17 cellular contexts compared by ENCODE assay signal in the genomic region with DNA sequence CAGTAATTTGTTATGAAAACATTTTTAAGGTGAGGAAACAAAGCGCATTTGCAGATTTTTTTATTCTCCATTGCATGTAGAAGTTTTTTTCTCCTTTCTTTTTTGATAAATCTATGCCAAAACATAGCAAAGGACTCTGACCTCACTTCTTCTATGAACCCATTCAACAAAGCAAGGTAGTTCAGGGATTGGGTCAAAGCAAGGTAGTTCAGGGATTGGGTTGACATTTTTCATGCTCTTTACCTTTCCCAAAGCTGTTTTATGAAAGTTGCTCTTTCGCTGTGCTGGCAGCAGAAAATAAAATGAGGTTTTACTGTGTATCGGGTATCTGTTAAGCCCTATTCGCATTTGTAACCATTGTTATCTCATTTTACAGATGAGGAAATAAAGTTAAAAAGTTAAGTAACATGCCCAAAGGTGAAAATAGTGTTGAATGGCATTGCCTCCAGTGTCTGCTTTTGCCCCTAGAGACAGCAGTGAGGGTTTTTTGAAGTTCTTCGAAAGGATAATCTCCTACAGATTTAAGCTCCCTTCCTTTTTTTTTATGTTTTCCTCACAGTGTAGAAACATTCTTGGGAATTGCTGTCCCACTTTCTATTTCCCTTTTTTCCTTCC. TPM values are rescaled to one million over a fixed set of nuclear protein-coding genes. Genes with fewer than 3 reads are reported as not detected.
DNase-seq lines count a peak whose midpoint lies in the region; TF ChIP-seq lines count a peak whose summit lies in the region.
"Had no signal": no experiment of that assay in that cellular context is flagged by ENCODE, and none has a peak within 500 bp of the region (broad histone marks: within the 10 kb centered on the region; RNA-seq: fewer than 3 reads in every experiment).

No MANE protein-coding gene starts in this region.

- no peak overlapping the region for H3K4me3 Mint-ChIP-seq in activated CD4-positive, alpha-beta memory T cell treated with anti-CD3 and anti-CD28 coated beads for 36 hours
- H3K4me3 Mint-ChIP-seq in activated CD4-positive, alpha-beta memory T cell treated with anti-CD3 and anti-CD28 coated beads, Interleukin-2, amount 10 ng/mL, durations not matched to agents 7 days and 5 days: no peak overlapping the region
- H3K4me3 Mint-ChIP-seq in chondrocyte (ENCODE audit: unreplicated experiment): no peak overlapping the region
- H3K4me3 Mint-ChIP-seq: IgD-negative memory B cell had no signal

- DNase-seq in activated CD4-positive, alpha-beta memory T cell treated with anti-CD3 and anti-CD28 coated beads for 36 hours: no peak
- DNase-seq in activated CD4-positive, alpha-beta memory T cell treated with anti-CD3 and anti-CD28 coated beads, Interleukin-2, amount 10 ng/mL, durations not matched to agents 7 days and 5 days: no peak
- no peak for DNase-seq in chondrocyte (ENCODE audit: low spot score)
- DNase-seq in globus pallidus (ENCODE audit: low spot score): no peak
- DNase-seq in Ammon's horn (ENCODE audit: low spot score): no peak
- no peak for DNase-seq in right atrium auricular region (ENCODE audit: low spot score)
- DNase-seq: 8988T, DMS79, NCI-H1694, NCI-H2081, NCI-H2171 treated with DMSO at 0.1 percent for 48 hours, NCI-H524 treated with DMSO at 0.1 percent for 48 hours, NCI-H82, Peyer's patch had no signal

- H3K36me3 Mint-ChIP-seq in activated CD4-positive, alpha-beta memory T cell treated with anti-CD3 and anti-CD28 coated beads for 36 hours: peaks cover 26% of the 10 kb centered on the region
- peaks cover 43% of the 10 kb centered on the region for H3K36me3 Mint-ChIP-seq in activated CD4-positive, alpha-beta memory T cell treated with anti-CD3 and anti-CD28 coated beads, Interleukin-2, amount 10 ng/mL, durations not matched to agents 7 days and 5 days (ENCODE audit: low read depth)
- peaks cover 12% of the 10 kb centered on the region for H3K36me3 Mint-ChIP-seq in chondrocyte (ENCODE audit: low read depth)
- H3K36me3 Mint-ChIP-seq: IgD-negative memory B cell had no signal

- H3K4me3 ChIP-seq in mesodermal cell (ENCODE audit: extremely low read depth, insufficient read depth, low read length, poor library complexity, severe bottlenecking): no peak overlapping the region
- no peak overlapping the region for H3K4me3 ChIP-seq in right atrium auricular region
- H3K4me3 ChIP-seq: Peyer's patch had no signal

- intact Hi-C loops in activated CD4-positive, alpha-beta memory T cell treated with anti-CD3 and anti-CD28 coated beads for 36 hours (cut with micrococcal nuclease): no loop called here

- H3K27me3 ChIP-seq in right atrium auricular region: no peaks in the 10 kb centered on the region
- H3K27me3 ChIP-seq: Peyer's patch had no signal

- H3K27me3 Mint-ChIP-seq in activated CD4-positive, alpha-beta memory T cell treated with anti-CD3 and anti-CD28 coated beads for 36 hours: no peaks in the 10 kb centered on the region
- no peaks in the 10 kb centered on the region for H3K27me3 Mint-ChIP-seq in activated CD4-positive, alpha-beta memory T cell treated with anti-CD3 and anti-CD28 coated beads, Interleukin-2, amount 10 ng/mL, durations not matched to agents 7 days and 5 days
- H3K27me3 Mint-ChIP-seq in chondrocyte (ENCODE audit: low read depth): no peaks in the 10 kb centered on the region
- H3K27me3 Mint-ChIP-seq: IgD-negative memory B cell had no signal

- H3K27ac ChIP-seq in mesodermal cell (ENCODE audit: low read depth, low read length, severe bottlenecking) (peak overlapping the region; percentile 4), right atrium auricular region (no peak overlapping the region)
- H3K27ac ChIP-seq: C4-2B, Peyer's patch had no signal

- H3K9me3 ChIP-seq in mesodermal cell (ENCODE audit: control insufficient read depth, low read length): no peaks in the 10 kb centered on the region
- H3K9me3 ChIP-seq in right atrium auricular region: no peaks in the 10 kb centered on the region
- H3K9me3 ChIP-seq: Peyer's patch had no signal

- POLR2A ChIA-PET in activated CD4-positive, alpha-beta memory T cell treated with anti-CD3 and anti-CD28 coated beads for 36 hours (lab: Charles Lee): no interaction called here
- POLR2A ChIA-PET in activated CD4-positive, alpha-beta memory T cell treated with anti-CD3 and anti-CD28 coated beads, Interleukin-2, amount 10 ng/mL, durations not matched to agents 7 days and 5 days (lab: Charles Lee): interaction anchor here (1.8 to 2.8 kb wide), 2 partner anchors 9 to 18 kb away, joined by 5 to 17 read pairs; partner anchors contain the start of genes DERA and STRAP

- H3K27ac Mint-ChIP-seq in activated CD4-positive, alpha-beta memory T cell treated with anti-CD3 and anti-CD28 coated beads for 36 hours: peak overlapping the region; percentile 52
- no peak overlapping the region for H3K27ac Mint-ChIP-seq in activated CD4-positive, alpha-beta memory T cell treated with anti-CD3 and anti-CD28 coated beads, Interleukin-2, amount 10 ng/mL, durations not matched to agents 7 days and 5 days
- H3K27ac Mint-ChIP-seq in chondrocyte (ENCODE audit: unreplicated experiment): peak overlapping the region; percentile 4
- H3K27ac Mint-ChIP-seq: IgD-negative memory B cell had no signal

- H3K36me3 ChIP-seq in mesodermal cell (ENCODE audit: control insufficient read depth, insufficient read depth, low read length) (peaks cover 63% of the 10 kb centered on the region), right atrium auricular region (peaks cover 39% of the 10 kb centered on the region)

- H3K9me3 Mint-ChIP-seq in activated CD4-positive, alpha-beta memory T cell treated with anti-CD3 and anti-CD28 coated beads for 36 hours: no peaks in the 10 kb centered on the region
- no peaks in the 10 kb centered on the region for H3K9me3 Mint-ChIP-seq in activated CD4-positive, alpha-beta memory T cell treated with anti-CD3 and anti-CD28 coated beads, Interleukin-2, amount 10 ng/mL, durations not matched to agents 7 days and 5 days
- no peaks in the 10 kb centered on the region for H3K9me3 Mint-ChIP-seq in chondrocyte (ENCODE audit: low read depth)
- H3K9me3 Mint-ChIP-seq: IgD-negative memory B cell had no signal

- CTCF ChIA-PET in activated CD4-positive, alpha-beta memory T cell treated with anti-CD3 and anti-CD28 coated beads for 36 hours (lab: Charles Lee): no interaction called here
- CTCF ChIA-PET in activated CD4-positive, alpha-beta memory T cell treated with anti-CD3 and anti-CD28 coated beads, Interleukin-2, amount 10 ng/mL, durations not matched to agents 7 days and 5 days (lab: Charles Lee): no interaction called here

- H3K4me1 ChIP-seq in mesodermal cell (ENCODE audit: control insufficient read depth, insufficient read depth, low read length, poor library complexity, severe bottlenecking): no peaks in the 10 kb centered on the region
- no peaks in the 10 kb centered on the region for H3K4me1 ChIP-seq in right atrium auricular region

- WGBS in mesodermal cell (ENCODE audit: insufficient coverage in 2 of 2), 2 experiments: 83% methylated on average over 1 of the region's 5 CpGs; no CpG with 5 or more reads in 1 of the 2 experiments

- TF ChIP-seq CTCF in chondrocyte (IDR thresholded peaks at IDR 0.05) (no peak), right atrium auricular region (IDR thresholded peaks at IDR 0.05) (no peak)

- peaks cover 15% of the 10 kb centered on the region for H3K4me1 Mint-ChIP-seq in activated CD4-positive, alpha-beta memory T cell treated with anti-CD3 and anti-CD28 coated beads for 36 hours (ENCODE audit: low read depth)
- peaks cover 24% of the 10 kb centered on the region for H3K4me1 Mint-ChIP-seq in activated CD4-positive, alpha-beta memory T cell treated with anti-CD3 and anti-CD28 coated beads, Interleukin-2, amount 10 ng/mL, durations not matched to agents 7 days and 5 days
- peaks cover 12% of the 10 kb centered on the region for H3K4me1 Mint-ChIP-seq in chondrocyte (ENCODE audit: low read depth)

RNA-seq across cellular contexts. Expression of gene STRAP, which starts 10.6 kb away (rescaled TPM):
- total RNA-seq in activated CD4-positive, alpha-beta memory T cell treated with anti-CD3 and anti-CD28 coated beads for 36 hours: 100 to 1,000 TPM; 135 to 140 TPM
- 10 to 100 TPM; 75.5 to 79.8 TPM for total RNA-seq in activated CD4-positive, alpha-beta memory T cell treated with anti-CD3 and anti-CD28 coated beads, Interleukin-2, amount 10 ng/mL, durations not matched to agents 7 days and 5 days
- total RNA-seq in chondrocyte (153 to 172 TPM (median 154 TPM) in 3 replicates), right atrium auricular region (10 to 100 TPM; 75.7 to 77.1 TPM)
- polyA plus RNA-seq in mesodermal cell (2013, experiment 1 of 2): 219 TPM
- polyA plus RNA-seq in mesodermal cell (2013, experiment 2 of 2): 227 TPM

RNA-seq across cellular contexts. Expression of gene DERA, which starts 18.4 kb away (rescaled TPM):
- total RNA-seq in activated CD4-positive, alpha-beta memory T cell treated with anti-CD3 and anti-CD28 coated beads for 36 hours: 10 to 100 TPM; 28.4 to 29.0 TPM
- 10 to 100 TPM; 21.3 to 24.4 TPM for total RNA-seq in activated CD4-positive, alpha-beta memory T cell treated with anti-CD3 and anti-CD28 coated beads, Interleukin-2, amount 10 ng/mL, durations not matched to agents 7 days and 5 days
- total RNA-seq in chondrocyte: 15.5 to 26.2 TPM (median 16.0 TPM) in 3 replicates
- 59.1 TPM for polyA plus RNA-seq in mesodermal cell (2013, experiment 1 of 2)
- 54.6 TPM for polyA plus RNA-seq in mesodermal cell (2013, experiment 2 of 2)
- 10 to 100 TPM; 20.0 to 20.8 TPM for total RNA-seq in right atrium auricular region
